ENCODE assay signal across 25 cellular contexts in the genomic region with DNA sequence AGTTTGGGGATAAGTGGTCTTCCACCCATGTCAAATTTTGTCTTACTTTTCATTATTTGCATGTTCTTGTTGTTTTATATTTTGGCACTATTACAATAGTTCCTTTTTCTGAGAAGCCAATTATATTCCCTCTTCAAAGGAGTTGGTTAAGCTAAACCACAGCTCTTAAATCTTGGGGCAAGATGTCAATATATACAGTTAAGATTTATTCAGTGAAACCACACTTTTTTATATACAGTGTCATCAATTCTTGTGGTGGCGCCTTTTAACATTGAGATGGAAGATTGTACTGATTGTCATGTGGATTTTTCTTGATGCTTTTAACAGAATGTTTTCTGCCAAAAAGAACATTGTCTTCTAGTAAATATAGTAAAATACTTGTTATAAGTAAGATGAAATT.
"Had no signal": no experiment of that assay in that cellular context is flagged by ENCODE, and none has a peak within 500 bp of the region (broad histone marks: within the 10 kb centered on the region; RNA-seq: fewer than 3 reads in every experiment).

No MANE protein-coding gene starts in this region.

- ATAC-seq: activated naive CD8-positive, alpha-beta T cell treated with anti-CD3 and anti-CD28 coated beads, Interleukin-2, amount 50 U/mL, for 24 hours; left lung; lower lobe of right lung; natural killer cell treated with Interleukin-12 subunit alpha and Interleukin-12 subunit beta and Interleukin-15 and Interleukin-18, amount 100 ng/mL, for 72 hours; upper lobe of right lung; WTC11 had no signal

- H3K27me3 Mint-ChIP-seq: activated CD4-positive, alpha-beta memory T cell treated with anti-CD3 and anti-CD28 coated beads, Interleukin-2, amount 10 ng/mL, durations not matched to agents 7 days and 5 days; activated CD4-positive, alpha-beta T cell treated with anti-CD3 and anti-CD28 coated beads, Interleukin-2, amount 10 ng/mL, durations not matched to agents 7 days and 5 days; activated naive CD4-positive, alpha-beta T cell treated with anti-CD3 and anti-CD28 coated beads, Interleukin-2, amount 50 U/mL, for 24 hours; activated naive CD8-positive, alpha-beta T cell treated with anti-CD3 and anti-CD28 coated beads, Interleukin-2, amount 50 U/mL, for 24 hours; central memory CD8-positive, alpha-beta T cell; dendritic cell treated with granulocyte-macrophage colony-stimulating factor and Interleukin-4, amounts not matched to agents 40 ng/mL and 50 ng/mL, for 4 days; natural killer cell treated with Interleukin-12 subunit alpha and Interleukin-12 subunit beta and Interleukin-15 and Interleukin-18, amount 100 ng/mL, for 72 hours had no signal

- H3K4me3 Mint-ChIP-seq: activated CD4-positive, alpha-beta memory T cell treated with anti-CD3 and anti-CD28 coated beads, Interleukin-2, amount 10 ng/mL, durations not matched to agents 7 days and 5 days; activated CD4-positive, alpha-beta T cell treated with anti-CD3 and anti-CD28 coated beads, Interleukin-2, amount 10 ng/mL, durations not matched to agents 7 days and 5 days; activated naive CD4-positive, alpha-beta T cell treated with anti-CD3 and anti-CD28 coated beads, Interleukin-2, amount 50 U/mL, for 24 hours; activated naive CD8-positive, alpha-beta T cell treated with anti-CD3 and anti-CD28 coated beads, Interleukin-2, amount 50 U/mL, for 24 hours; central memory CD8-positive, alpha-beta T cell; dendritic cell treated with granulocyte-macrophage colony-stimulating factor and Interleukin-4, amounts not matched to agents 40 ng/mL and 50 ng/mL, for 4 days; endodermal cell; natural killer cell treated with Interleukin-12 subunit alpha and Interleukin-12 subunit beta and Interleukin-15 and Interleukin-18, amount 100 ng/mL, for 72 hours; WTC11 had no signal

- H3K4me1 Mint-ChIP-seq: WTC11 had no signal

- H3K27ac Mint-ChIP-seq: activated CD4-positive, alpha-beta memory T cell treated with anti-CD3 and anti-CD28 coated beads, Interleukin-2, amount 10 ng/mL, durations not matched to agents 7 days and 5 days; activated CD4-positive, alpha-beta T cell treated with anti-CD3 and anti-CD28 coated beads, Interleukin-2, amount 10 ng/mL, durations not matched to agents 7 days and 5 days; activated naive CD8-positive, alpha-beta T cell treated with anti-CD3 and anti-CD28 coated beads, Interleukin-2, amount 50 U/mL, for 24 hours; activated T-helper 2 cell treated with anti-CD3 and anti-CD28 coated beads, Interferon-gamma antibody, Interleukin-2, Interleukin-4, amounts not matched to agents 10 μg/mL and 5 μg/mL and 100 μg/mL, durations not matched to agents 14 hours and 24 hours and 36 hours; dendritic cell treated with granulocyte-macrophage colony-stimulating factor and Interleukin-4, amounts not matched to agents 40 ng/mL and 50 ng/mL, for 4 days; endodermal cell; natural killer cell treated with Interleukin-12 subunit alpha and Interleukin-12 subunit beta and Interleukin-15 and Interleukin-18, amount 100 ng/mL, for 72 hours; WTC11 had no signal

- H3K4me3 ChIP-seq: breast epithelium, left lung, lower lobe of right lung, right atrium auricular region, smooth muscle cell, suprapubic skin, tibial artery, upper lobe of right lung had no signal

- H3K27me3 ChIP-seq: breast epithelium, left lung, right atrium auricular region, suprapubic skin, tibial artery, upper lobe of right lung had no signal

- DNase-seq: activated CD4-positive, alpha-beta memory T cell treated with anti-CD3 and anti-CD28 coated beads, Interleukin-2, amount 10 ng/mL, durations not matched to agents 7 days and 5 days; activated CD4-positive, alpha-beta T cell treated with anti-CD3 and anti-CD28 coated beads for 1 hour; activated CD4-positive, alpha-beta T cell treated with anti-CD3 and anti-CD28 coated beads, Interleukin-2, amount 10 ng/mL, durations not matched to agents 7 days and 5 days; activated naive CD8-positive, alpha-beta T cell treated with anti-CD3 and anti-CD28 coated beads, Interleukin-2, amount 50 U/mL, for 24 hours; activated T-cell treated with anti-CD3 and anti-CD28 coated beads, Interleukin-2, amount 50 U/mL, for 48 hours; amygdala; endodermal cell; left lung; lower lobe of right lung; mesendoderm; stimulated activated CD4-positive, alpha-beta T cell treated with anti-CD3 and anti-CD28 coated beads, Interleukin-1b, Interleukin-23, amount 100 ng/mL, for 48 hours; T1000; tibial artery; upper lobe of right lung had no signal

- FAIRE-seq: islet of Langerhans had no signal

- H3K27ac ChIP-seq: breast epithelium, left lung, lower lobe of right lung, right atrium auricular region, suprapubic skin, tibial artery, upper lobe of right lung had no signal

- H3K9me3 Mint-ChIP-seq: activated CD4-positive, alpha-beta memory T cell treated with anti-CD3 and anti-CD28 coated beads, Interleukin-2, amount 10 ng/mL, durations not matched to agents 7 days and 5 days; activated CD4-positive, alpha-beta T cell treated with anti-CD3 and anti-CD28 coated beads, Interleukin-2, amount 10 ng/mL, durations not matched to agents 7 days and 5 days; activated naive CD4-positive, alpha-beta T cell treated with anti-CD3 and anti-CD28 coated beads, Interleukin-2, amount 50 U/mL, for 24 hours; activated naive CD8-positive, alpha-beta T cell treated with anti-CD3 and anti-CD28 coated beads, Interleukin-2, amount 50 U/mL, for 24 hours; activated T-helper 2 cell treated with anti-CD3 and anti-CD28 coated beads, Interferon-gamma antibody, Interleukin-2, Interleukin-4, amounts not matched to agents 10 μg/mL and 5 μg/mL and 100 μg/mL, durations not matched to agents 14 hours and 24 hours and 36 hours; central memory CD8-positive, alpha-beta T cell; dendritic cell treated with granulocyte-macrophage colony-stimulating factor and Interleukin-4, amounts not matched to agents 40 ng/mL and 50 ng/mL, for 4 days; endodermal cell; natural killer cell treated with Interleukin-12 subunit alpha and Interleukin-12 subunit beta and Interleukin-15 and Interleukin-18, amount 100 ng/mL, for 72 hours had no signal

- H3K4me1 ChIP-seq: breast epithelium, suprapubic skin, upper lobe of right lung had no signal

- H3K9me3 ChIP-seq: breast epithelium, left lung, lower lobe of right lung, right atrium auricular region, suprapubic skin, tibial artery, upper lobe of right lung had no signal

- H3K36me3 ChIP-seq: breast epithelium, right atrium auricular region had no signal
